In genomic region chr18:58831610-58832009, GRCh38 we compare ENCODE assay signal across 21 cellular contexts. TPM values are rescaled to one million over a fixed set of nuclear protein-coding genes. Genes with fewer than 3 reads are reported as not detected.
A peak's percentile ranks its signal among the peaks of the same experiment; 100 is the strongest.
DNase-seq lines count a peak whose midpoint lies in the region; ATAC-seq, FAIRE-seq and TF ChIP-seq lines count a peak whose summit lies in the region.
"Had no signal": no experiment of that assay in that cellular context is flagged by ENCODE, and none has a peak within 500 bp of the region (broad histone marks: within the 10 kb centered on the region; RNA-seq: fewer than 3 reads in every experiment).

No MANE protein-coding gene starts in this region.

- no peak overlapping the region for H3K4me3 ChIP-seq in osteoblast (ENCODE audit: insufficient read depth, low read length)

- H3K4me3 Mint-ChIP-seq in T-helper 2 cell treated with Interferon-gamma antibody and Interleukin-4, amounts not matched to agents 5 μg/mL and 100 μg/mL, for 36 hours: no peak overlapping the region
- H3K4me3 Mint-ChIP-seq: brain had no signal

- DNase-seq in GM04503 (ENCODE audit: low read depth): peak; percentile 28
- DNase-seq in RCC 7860 (ENCODE audit: low spot score): peak; percentile 8
- peak; percentile 87 for DNase-seq in osteoblast (ENCODE audit: insufficient read length, low spot score, missing footprints)
- DNase-seq in T-helper 2 cell treated with Interferon-gamma antibody and Interleukin-4, amounts not matched to agents 5 μg/mL and 100 μg/mL, for 36 hours (ENCODE audit: low spot score): no peak
- DNase-seq in Right ventricle myocardium inferior (ENCODE audit: missing footprints): no peak
- DNase-seq: activated CD8-positive, alpha-beta memory T cell treated with anti-CD3 and anti-CD28 coated beads for 24 hours; activated effector memory CD4-positive, alpha-beta T cell treated with anti-CD3 and anti-CD28 coated beads, Interleukin-2, amount 50 U/mL, for 16 hours; BE2C; DMS 273 treated with DMSO at 0.1 percent for 48 hours; glutamatergic neuron; islet precursor cell; midbrain; NCI-H187 treated with DMSO at 0.1 percent for 48 hours; NCI-H524; nucleus accumbens; trophoblast cell had no signal

- FAIRE-seq in RCC 7860 (lab: Jason Lieb, UNC): no peak

- no peaks in the 10 kb centered on the region for H3K27me3 ChIP-seq in osteoblast (ENCODE audit: insufficient read depth, low read length)
- H3K27me3 ChIP-seq: BE2C had no signal

- H3K36me3 Mint-ChIP-seq in T-helper 2 cell treated with Interferon-gamma antibody and Interleukin-4, amounts not matched to agents 5 μg/mL and 100 μg/mL, for 36 hours (ENCODE audit: low read depth): no peaks in the 10 kb centered on the region
- H3K36me3 Mint-ChIP-seq: brain had no signal

- no peak overlapping the region for H2AFZ ChIP-seq in osteoblast (ENCODE audit: low read length)

- H3K9me3 Mint-ChIP-seq in T-helper 2 cell treated with Interferon-gamma antibody and Interleukin-4, amounts not matched to agents 5 μg/mL and 100 μg/mL, for 36 hours: no peaks in the 10 kb centered on the region

- peaks cover 6% of the 10 kb centered on the region for H3K27me3 Mint-ChIP-seq in T-helper 2 cell treated with Interferon-gamma antibody and Interleukin-4, amounts not matched to agents 5 μg/mL and 100 μg/mL, for 36 hours (ENCODE audit: low read depth)
- H3K27me3 Mint-ChIP-seq: brain had no signal

- intact Hi-C loops in Right ventricle myocardium inferior (cut with DNase I): no loop called here

- no peak overlapping the region for H3K27ac ChIP-seq in osteoblast (ENCODE audit: low read depth, low read length)
- H3K27ac ChIP-seq: VCaP had no signal

- ATAC-seq in esophagus mucosa: peak; percentile 64
- ATAC-seq in GM19351 (IDR thresholded peaks at IDR 0.05; ENCODE audit: unreplicated experiment): no peak
- no peak for ATAC-seq in HG03442 (IDR thresholded peaks at IDR 0.05; ENCODE audit: unreplicated experiment)
- ATAC-seq in Right ventricle myocardium inferior: no peak

- H3K79me2 ChIP-seq in osteoblast (ENCODE audit: insufficient read depth, low read length): no peaks in the 10 kb centered on the region

- H3K4me1 Mint-ChIP-seq in T-helper 2 cell treated with Interferon-gamma antibody and Interleukin-4, amounts not matched to agents 5 μg/mL and 100 μg/mL, for 36 hours (ENCODE audit: low read depth): no peaks in the 10 kb centered on the region

- peaks cover 9% of the 10 kb centered on the region for H3K4me1 ChIP-seq in osteoblast (ENCODE audit: insufficient read depth, low read length)
- H3K4me1 ChIP-seq: BE2C had no signal

- no peaks in the 10 kb centered on the region for H4K20me1 ChIP-seq in osteoblast (ENCODE audit: insufficient read depth, low read length)

- peak overlapping the region; percentile 1 for H3K4me2 ChIP-seq in osteoblast (ENCODE audit: insufficient read depth, low read length)

- H3K27ac Mint-ChIP-seq in T-helper 2 cell treated with Interferon-gamma antibody and Interleukin-4, amounts not matched to agents 5 μg/mL and 100 μg/mL, for 36 hours: no peak overlapping the region

- TF ChIP-seq CTCF in osteoblast (IDR thresholded peaks at IDR 0.05; ENCODE audit: extremely low read depth, low read depth, low read length): no peak

- H3K9me3 ChIP-seq in osteoblast (ENCODE audit: low read depth, low read length): no peaks in the 10 kb centered on the region
- H3K9me3 ChIP-seq: BE2C had no signal

- H3K36me3 ChIP-seq in osteoblast (ENCODE audit: insufficient read depth, low read length): no peaks in the 10 kb centered on the region
- H3K36me3 ChIP-seq: BE2C had no signal

RNA-seq across cellular contexts. Expression of gene ZNF532, which starts 33.1 kb away (rescaled TPM):
- total RNA-seq in esophagus mucosa (28.3 TPM), osteoblast (49.6 and 51.6 TPM in 2 replicates), Right ventricle myocardium inferior (64.1 TPM)

Comparison
In these comparisons a context has a peak if more than half of its experiments do, and no peak if none do; other contexts are left out.
1. DNase-seq: peak in GM04503 (single experiment), RCC 7860 (single experiment) and osteoblast (single experiment); none in T-helper 2 cell treated with Interferon-gamma antibody and Interleukin-4, amounts not matched to agents 5 μg/mL and 100 μg/mL, for 36 hours (single experiment) and Right ventricle myocardium inferior (single experiment).